9 cellular contexts compared by ENCODE assay signal in genomic region chr17:48262982-48263586, GRCh38.
A peak's percentile ranks its signal among the peaks of the same experiment; 100 is the strongest.
DNase-seq lines count a peak whose midpoint lies in the region; ATAC-seq and TF ChIP-seq lines count a peak whose summit lies in the region.
"Had no signal": no experiment of that assay in that cellular context is flagged by ENCODE, and none has a peak within 500 bp of the region (broad histone marks: within the 10 kb centered on the region; RNA-seq: fewer than 3 reads in every experiment).

No MANE protein-coding gene starts in this region.

- intact Hi-C loops in right cardiac atrium (cut with DNase I), result loop anchor here in 1 of 4 donors (10.0 kb wide), 1 partner anchor 62 kb away; no protein-coding TSS in a partner anchor

- H3K9me3 ChIP-seq in right atrium auricular region (no peaks in the 10 kb centered on the region), right cardiac atrium (ENCODE audit: control insufficient read depth, low read length) (no peaks in the 10 kb centered on the region)

- 51% methylated on average over 1 of the region's 1 CpG for WGBS in right cardiac atrium

- TF ChIP-seq CTCF in right atrium auricular region (IDR thresholded peaks at IDR 0.05) (peak; percentile 12 to 58), epithelial cell of esophagus (IDR thresholded peaks at IDR 0.05; ENCODE audit: insufficient read depth, low read depth, low read length, missing control alignments) (peak; percentile 41)

- H3K27me3 ChIP-seq in right atrium auricular region (no peaks in the 10 kb centered on the region), right cardiac atrium (ENCODE audit: control insufficient read depth, insufficient read depth) (no peaks in the 10 kb centered on the region)

- ATAC-seq in right cardiac atrium (no peak), esophagus mucosa (no peak), HG02885 (IDR thresholded peaks at IDR 0.05; ENCODE audit: poor library complexity, unreplicated experiment) (no peak)

- no peaks in the 10 kb centered on the region for H3K36me3 ChIP-seq in right atrium auricular region

- H3K4me3 ChIP-seq in right atrium auricular region, result no peak overlapping the region
- H3K4me3 ChIP-seq in right cardiac atrium (ENCODE audit: low read length), result no peak overlapping the region
- H3K4me3 ChIP-seq in epithelial cell of esophagus (ENCODE audit: low read length), result no peak overlapping the region

- H3K4me1 ChIP-seq in right atrium auricular region, result no peaks in the 10 kb centered on the region
- no peaks in the 10 kb centered on the region for H3K4me1 ChIP-seq in right cardiac atrium (ENCODE audit: control insufficient read depth, insufficient read depth, low read length)

- H3K27ac ChIP-seq in right atrium auricular region (no peak overlapping the region), right cardiac atrium (ENCODE audit: low read length) (no peak overlapping the region)

- DNase-seq in right atrium auricular region (ENCODE audit: low spot score), result no peak
- no peak for DNase-seq in right cardiac atrium
- DNase-seq in NCI-H524 treated with DMSO at 0.1 percent for 48 hours (lab: John Stamatoyannopoulos, UW), result peak; percentile 11
- DNase-seq in epithelial cell of esophagus (ENCODE audit: low read depth), result peak; percentile 27
- no peak for DNase-seq in AG08396 (ENCODE audit: low spot score)
- no peak for DNase-seq in retina
- DNase-seq: aorta had no signal

Comparison
In these comparisons a context has a peak if more than half of its experiments do, and no peak if none do; other contexts are left out.
1. DNase-seq: peak in NCI-H524 treated with DMSO at 0.1 percent for 48 hours (single experiment) and epithelial cell of esophagus (single experiment); none in right atrium auricular region (single experiment), right cardiac atrium (0 of 3), AG08396 (single experiment) and retina (single experiment).